Comparison of ENCODE assay signal across 23 cellular contexts in the genomic region with DNA sequence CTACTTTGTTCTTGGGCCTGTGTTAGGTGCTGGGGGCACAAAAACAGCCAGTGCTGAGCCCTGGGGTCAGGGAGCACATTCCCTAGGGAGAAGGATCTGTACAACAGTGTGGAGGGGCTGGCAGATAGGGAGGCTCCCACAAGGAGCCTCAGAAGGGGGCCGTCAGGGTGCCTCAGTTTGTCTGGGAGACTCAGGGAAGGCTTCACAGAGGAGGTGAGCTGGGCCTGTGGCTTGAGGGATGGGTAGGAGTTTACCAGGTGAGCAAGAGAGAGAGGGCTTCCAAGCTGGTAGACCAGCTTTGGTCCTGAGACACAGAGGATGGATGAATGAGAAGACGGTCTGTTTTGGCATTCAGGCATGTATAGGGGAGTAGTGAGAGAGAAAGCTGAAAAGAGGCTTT. TPM values are rescaled to one million over a fixed set of nuclear protein-coding genes. Genes with fewer than 3 reads are reported as not detected.
DNase-seq lines count a peak whose midpoint lies in the region; ATAC-seq lines count a peak whose summit lies in the region.
"Had no signal": no experiment of that assay in that cellular context is flagged by ENCODE, and none has a peak within 500 bp of the region (broad histone marks: within the 10 kb centered on the region; RNA-seq: fewer than 3 reads in every experiment).

No MANE protein-coding gene starts in this region.

- H3K27me3 ChIP-seq in mesenchymal stem cell (ENCODE audit: control insufficient read depth in 1 of 2, insufficient read depth in 1 of 2, low read length in 2 of 2), result no peaks in the 10 kb centered on the region
- H3K27me3 ChIP-seq: SJSA1 had no signal

- H3K18ac ChIP-seq in mesenchymal stem cell (ENCODE audit: low read depth in 1 of 2, low read length in 2 of 2), result peak overlapping the region in 1 of 2 experiments; percentile 19

- H3K27me3 Mint-ChIP-seq in T-helper 17 cell, result no peaks in the 10 kb centered on the region
- H3K27me3 Mint-ChIP-seq in stimulated activated naive B cell treated with anti-CD40 and anti-IgM and Interleukin-4, amounts not matched to agents 10 μg/mL and 1 μg/mL and 100 μg/mL, for 72 hours, result no peaks in the 10 kb centered on the region

- H2BK15ac ChIP-seq in mesenchymal stem cell (ENCODE audit: low read depth, poor library complexity, severe bottlenecking), result no peak overlapping the region

- H3K23ac ChIP-seq in mesenchymal stem cell (ENCODE audit: low read length in 2 of 2), result peak overlapping the region in 1 of 2 experiments; percentile 61

- H4K91ac ChIP-seq in mesenchymal stem cell (ENCODE audit: low read length), result no peak overlapping the region

- peak overlapping the region; percentile 81 for H2AK5ac ChIP-seq in mesenchymal stem cell (ENCODE audit: low read length, severe bottlenecking)

- H3K36me3 Mint-ChIP-seq in T-helper 17 cell (ENCODE audit: low read depth), result no peaks in the 10 kb centered on the region
- peaks cover 5 to 14% of the 10 kb centered on the region in 2 donors for H3K36me3 Mint-ChIP-seq in stimulated activated naive B cell treated with anti-CD40 and anti-IgM and Interleukin-4, amounts not matched to agents 10 μg/mL and 1 μg/mL and 100 μg/mL, for 72 hours

- peak overlapping the region; percentile 49 for H3K27ac ChIP-seq in mesenchymal stem cell (ENCODE audit: low read length, poor library complexity, severe bottlenecking)
- H3K27ac ChIP-seq: SJSA1 had no signal

- H3K9me3 ChIP-seq in T-helper 17 cell (ENCODE audit: control insufficient read depth, low read length, poor library complexity, severe bottlenecking), result no peaks in the 10 kb centered on the region
- no peaks in the 10 kb centered on the region for H3K9me3 ChIP-seq in mesenchymal stem cell (ENCODE audit: control insufficient read depth, low read length)
- H3K9me3 ChIP-seq: SJSA1 had no signal

- H3K9me3 Mint-ChIP-seq in stimulated activated naive B cell treated with anti-CD40 and anti-IgM and Interleukin-4, amounts not matched to agents 10 μg/mL and 1 μg/mL and 100 μg/mL, for 72 hours, result no peaks in the 10 kb centered on the region

- no peak overlapping the region for H2BK120ac ChIP-seq in mesenchymal stem cell (ENCODE audit: low read depth, low read length)

- no peak overlapping the region for H2BK12ac ChIP-seq in mesenchymal stem cell (ENCODE audit: low read length in 2 of 2)

- H3K14ac ChIP-seq in mesenchymal stem cell (ENCODE audit: low read length in 2 of 2), result no peak overlapping the region

- no peak overlapping the region for H3K4me3 ChIP-seq in mesenchymal stem cell (ENCODE audit: insufficient read depth in 1 of 2, low read depth in 1 of 2, low read length in 2 of 2)
- H3K4me3 ChIP-seq: SJSA1 had no signal

- 90% methylated on average over 2 of the region's 2 CpGs for WGBS in mesenchymal stem cell

- no peak overlapping the region for H2AFZ ChIP-seq in mesenchymal stem cell (ENCODE audit: low read depth, low read length)

- peak overlapping the region; percentile 37 for H3K27ac Mint-ChIP-seq in T-helper 17 cell
- H3K27ac Mint-ChIP-seq in stimulated activated naive B cell treated with anti-CD40 and anti-IgM and Interleukin-4, amounts not matched to agents 10 μg/mL and 1 μg/mL and 100 μg/mL, for 72 hours, result peak overlapping the region; percentile 3
- H3K27ac Mint-ChIP-seq: CD14-positive monocyte had no signal

- peaks cover 19% of the 10 kb centered on the region for H3K4me1 Mint-ChIP-seq in T-helper 17 cell
- H3K4me1 Mint-ChIP-seq in stimulated activated naive B cell treated with anti-CD40 and anti-IgM and Interleukin-4, amounts not matched to agents 10 μg/mL and 1 μg/mL and 100 μg/mL, for 72 hours, result peaks cover 30 to 45% of the 10 kb centered on the region in 2 donors
- H3K4me1 Mint-ChIP-seq: CD14-positive monocyte had no signal

- peak overlapping the region; percentile 33 for H2BK5ac ChIP-seq in mesenchymal stem cell (ENCODE audit: low read depth, low read length, poor library complexity, severe bottlenecking)

- no peak overlapping the region for H3K4me2 ChIP-seq in mesenchymal stem cell (ENCODE audit: low read length, poor library complexity, severe bottlenecking)

- H3K4me1 ChIP-seq in mesenchymal stem cell (ENCODE audit: control insufficient read depth, insufficient read depth, low read depth, low read length), result peaks cover 19% of the 10 kb centered on the region

- H4K8ac ChIP-seq in mesenchymal stem cell (ENCODE audit: low read length), result no peak overlapping the region

- peaks cover 0 to 3% of the 10 kb centered on the region in 2 experiments for H3K36me3 ChIP-seq in mesenchymal stem cell (ENCODE audit: control insufficient read depth in 1 of 2, insufficient read depth in 2 of 2, low read depth in 1 of 2, low read length in 2 of 2)
- H3K36me3 ChIP-seq: SJSA1 had no signal

- DNase-seq in activated CD8-positive, alpha-beta memory T cell treated with anti-CD3 and anti-CD28 coated beads for 24 hours, result peak; percentile 42
- no peak for DNase-seq in activated CD8-positive, alpha-beta memory T cell treated with anti-CD3 and anti-CD28 coated beads, Interleukin-2, amount 50 U/mL, for 4 hours
- DNase-seq in T-helper 17 cell, result no peak
- DNase-seq in mesenchymal stem cell, result no peak
- no peak for DNase-seq in stimulated activated naive B cell treated with anti-CD40 and anti-IgM and Interleukin-4, amounts not matched to agents 10 μg/mL and 1 μg/mL and 100 μg/mL, for 72 hours
- no peak for DNase-seq in HT-29 (ENCODE audit: low spot score)
- DNase-seq: 8988T; AML-193; DND-41; GOT3; Kasumi-1; NCI-H1694; NCI-H2081; NCI-H2171; NCI-H345; NCI-H524; NCI-H774; NK-92 treated with Interleukin-12 subunit alpha and Interleukin-12 subunit beta, amount 100 ng/mL, for 24 hours had no signal

- ATAC-seq in T-helper 17 cell (no peak), HG02623 (IDR thresholded peaks at IDR 0.05; ENCODE audit: unreplicated experiment) (no peak), HG03342 (IDR thresholded peaks at IDR 0.05; ENCODE audit: unreplicated experiment) (no peak)
- no peak for ATAC-seq in stimulated activated naive B cell treated with anti-CD40 and anti-IgM and Interleukin-4, amounts not matched to agents 10 μg/mL and 1 μg/mL and 100 μg/mL, for 72 hours (replicated peaks)
- ATAC-seq: HCT116 had no signal

- H3K9ac ChIP-seq in mesenchymal stem cell (ENCODE audit: low read length), result no peak overlapping the region

- H3K4ac ChIP-seq in mesenchymal stem cell (ENCODE audit: low read depth in 1 of 2, low read length in 2 of 2), result no peak overlapping the region

- H3K79me1 ChIP-seq in mesenchymal stem cell (replicated peaks; ENCODE audit: low read length, poor library complexity, severe bottlenecking), result peaks cover 31% of the 10 kb centered on the region

- H3K4me3 Mint-ChIP-seq in T-helper 17 cell, result no peak overlapping the region
- no peak overlapping the region for H3K4me3 Mint-ChIP-seq in stimulated activated naive B cell treated with anti-CD40 and anti-IgM and Interleukin-4, amounts not matched to agents 10 μg/mL and 1 μg/mL and 100 μg/mL, for 72 hours
- H3K4me3 Mint-ChIP-seq: CD14-positive monocyte had no signal

RNA-seq across cellular contexts. Expression of gene CAMK1D, which starts 52.1 kb away (rescaled TPM):
- 10 to 100 TPM; 31.1 to 47.3 TPM for total RNA-seq in T-helper 17 cell
- 7.6 TPM for polyA plus RNA-seq in mesenchymal stem cell (2013, experiment 1 of 2)
- polyA plus RNA-seq in mesenchymal stem cell (2013, experiment 2 of 2), result 7.8 TPM
- total RNA-seq in HT-29 (2014; rRNA removed; shearing (Covaris generic)), result 0.15 and 0.18 TPM in 2 replicates

Comparison
In these comparisons a context has a peak if more than half of its experiments do, and no peak if none do; other contexts are left out.
1. RNA of gene CAMK1D, which starts 52.1 kb away (total RNA-seq): 31.1 to 47.3 TPM in T-helper 17 cell; 0.15 to 0.18 TPM in HT-29; every median in the first group is over 10 times any median in the second.